Comparison of ENCODE assay signal across 18 cellular contexts in genomic region chr1:243320224-243320623, GRCh38.
"Had no signal": no experiment of that assay in that cellular context is flagged by ENCODE, and none has a peak within 500 bp of the region (broad histone marks: within the 10 kb centered on the region; RNA-seq: fewer than 3 reads in every experiment).

No MANE protein-coding gene starts in this region.

- H3K9ac ChIP-seq: SK-N-SH had no signal

- ATAC-seq: body of pancreas; gastrocnemius medialis; heart right ventricle; left ventricle myocardium superior; naive thymus-derived CD8-positive, alpha-beta T cell; stimulated activated naive CD8-positive, alpha-beta T cell treated with anti-CD3 and anti-CD28 coated beads, Interleukin-15, Interleukin-2, amounts not matched to agents 100 U/mL and 50 U/mL, for 24 hours had no signal

- H3K9me2 ChIP-seq: SK-N-SH had no signal

- H3K27ac ChIP-seq: body of pancreas, gastrocnemius medialis, heart right ventricle, tibial artery had no signal

- H3K27me3 ChIP-seq: body of pancreas, gastrocnemius medialis, heart right ventricle, tibial artery had no signal

- H3K9me3 ChIP-seq: body of pancreas, gastrocnemius medialis, heart right ventricle, SK-N-SH, tibial artery had no signal

- DNase-seq: activated B cell treated with CpG ODN at 0.5 μM for 24 hours; activated CD4-positive, alpha-beta T cell treated with anti-CD3 and anti-CD28 coated beads, Interleukin-2, amount 50 U/mL, for 1 hour; activated CD8-positive, alpha-beta memory T cell treated with anti-CD3 and anti-CD28 coated beads for 24 hours; activated gamma-delta T cell treated with Interleukin-2 at 50 U/mL for 16 hours; activated naive CD8-positive, alpha-beta T cell treated with anti-CD3 and anti-CD28 coated beads for 36 hours; amygdala; body of pancreas; central memory CD4-positive, alpha-beta T cell; erythroblast; gastrocnemius medialis; heart right ventricle; kidney glomerular epithelial cell; left ventricle myocardium superior; naive thymus-derived CD8-positive, alpha-beta T cell; SK-N-SH; stimulated activated naive CD8-positive, alpha-beta T cell treated with anti-CD3 and anti-CD28 coated beads, Interleukin-15, Interleukin-2, amounts not matched to agents 100 U/mL and 50 U/mL, for 24 hours; substantia nigra; tibial artery had no signal

- H3K4me3 ChIP-seq: body of pancreas, gastrocnemius medialis, heart right ventricle, tibial artery had no signal

- H3K4me1 ChIP-seq: gastrocnemius medialis, tibial artery had no signal

- H3K4me2 ChIP-seq: SK-N-SH had no signal
